21 cellular contexts compared by ENCODE assay signal in genomic region chr22:32853662-32854061, GRCh38. TPM values are rescaled to one million over a fixed set of nuclear protein-coding genes. Genes with fewer than 3 reads are reported as not detected.
DNase-seq lines count a peak whose midpoint lies in the region; ATAC-seq and TF ChIP-seq lines count a peak whose summit lies in the region.
"Had no signal": no experiment of that assay in that cellular context is flagged by ENCODE, and none has a peak within 500 bp of the region (broad histone marks: within the 10 kb centered on the region; RNA-seq: fewer than 3 reads in every experiment).

No MANE protein-coding gene starts in this region.

- TF ChIP-seq CTCF in Loucy (conservative IDR thresholded peaks at IDR 0.05; ENCODE audit: low read length) (no peak), osteoblast (IDR thresholded peaks at IDR 0.05; ENCODE audit: extremely low read depth, low read depth, low read length) (no peak), thoracic aorta (IDR thresholded peaks at IDR 0.05) (no peak), neural progenitor cell (IDR thresholded peaks at IDR 0.05) (no peak)

- H3K9me3 Mint-ChIP-seq in neural progenitor cell, result no peaks in the 10 kb centered on the region
- H3K9me3 Mint-ChIP-seq: HFFc6 had no signal

- no peak for DNase-seq in osteoblast (ENCODE audit: insufficient read length, low spot score, missing footprints)
- no peak for DNase-seq in thoracic aorta (ENCODE audit: low spot score)
- DNase-seq in neural progenitor cell (ENCODE audit: low spot score), result no peak
- DNase-seq in stimulated activated CD4-positive, alpha-beta T cell treated with anti-CD3 and anti-CD28 coated beads, Interleukin-2, amount 100 ng/mL, for 24 hours, result no peak
- no peak for DNase-seq in RKO (ENCODE audit: low spot score)
- DNase-seq: ACHN; AML-193; Caco-2; CD4-positive, CD25-positive, alpha-beta regulatory T cell; DMS153; EL; HFFc6; IMR-90; NCI-H1417 treated with DMSO at 0.1 percent for 48 hours; NCI-H1930; NCI-H69; RPMI8226; SJCRH30 had no signal

- no peak overlapping the region for H3K4me3 Mint-ChIP-seq in neural progenitor cell
- H3K4me3 Mint-ChIP-seq: CD4-positive, CD25-positive, alpha-beta regulatory T cell; HFFc6 had no signal

- no peak overlapping the region for H3K27ac ChIP-seq in BLaER1 treated with 17β-estradiol and CSF1 and Interleukin-3, amounts not matched to agents 10 nM and 100 nM
- H3K27ac ChIP-seq in osteoblast (ENCODE audit: low read depth, low read length), result peak overlapping the region; percentile 31
- H3K27ac ChIP-seq in thoracic aorta, result peak overlapping the region; percentile 81 to 83
- H3K27ac ChIP-seq in neural progenitor cell, result no peak overlapping the region
- H3K27ac ChIP-seq: SJCRH30 had no signal

- H3K4me3 ChIP-seq in BLaER1 treated with 17β-estradiol and CSF1 and Interleukin-3, amounts not matched to agents 10 nM and 100 nM, result no peak overlapping the region
- H3K4me3 ChIP-seq in Loucy (ENCODE audit: low read length, poor library complexity, severe bottlenecking) (no peak overlapping the region), osteoblast (ENCODE audit: insufficient read depth, low read length) (no peak overlapping the region), thoracic aorta (no peak overlapping the region), neural progenitor cell (no peak overlapping the region)
- H3K4me3 ChIP-seq: SJCRH30 had no signal

- H3K9me2 ChIP-seq in Loucy (replicated peaks; ENCODE audit: low read depth, low read length), result no peaks in the 10 kb centered on the region

- H3K9me3 ChIP-seq in BLaER1 treated with 17β-estradiol and CSF1 and Interleukin-3, amounts not matched to agents 10 nM and 100 nM (replicated peaks in 1 of 11), result no peaks in the 10 kb centered on the region
- H3K9me3 ChIP-seq in Loucy (ENCODE audit: insufficient read depth, low read depth, low read length) (peaks cover 3% of the 10 kb centered on the region; the same call in 1 of the 2 replicates), osteoblast (ENCODE audit: low read depth, low read length) (no peaks in the 10 kb centered on the region), thoracic aorta (no peaks in the 10 kb centered on the region), neural progenitor cell (ENCODE audit: low read depth) (no peaks in the 10 kb centered on the region)
- H3K9me3 ChIP-seq: Caco-2, SJCRH30 had no signal

- H4K20me1 ChIP-seq in BLaER1 treated with 17β-estradiol and CSF1 and Interleukin-3, amounts not matched to agents 10 nM and 100 nM, result peaks cover 0 to 7% (median 0%) of the 10 kb centered on the region in 11 experiments; a peak in 1 of 22 replicates
- H4K20me1 ChIP-seq in Loucy (ENCODE audit: insufficient read depth, low read length, poor library complexity, severe bottlenecking), result no peaks in the 10 kb centered on the region
- H4K20me1 ChIP-seq in osteoblast (ENCODE audit: insufficient read depth, low read length), result peaks cover 94% of the 10 kb centered on the region
- H4K20me1 ChIP-seq in neural progenitor cell (ENCODE audit: low read depth), result no peaks in the 10 kb centered on the region

- no peak overlapping the region for H3K27ac Mint-ChIP-seq in neural progenitor cell
- H3K27ac Mint-ChIP-seq: HFFc6 had no signal

- H3K27me3 Mint-ChIP-seq in neural progenitor cell (ENCODE audit: insufficient read depth, low read depth), result peaks cover 2% of the 10 kb centered on the region
- H3K27me3 Mint-ChIP-seq: CD4-positive, CD25-positive, alpha-beta regulatory T cell had no signal

- H3K79me2 ChIP-seq in Loucy (ENCODE audit: insufficient read depth, low read length) (no peaks in the 10 kb centered on the region), osteoblast (ENCODE audit: insufficient read depth, low read length) (peaks cover 43% of the 10 kb centered on the region), neural progenitor cell (ENCODE audit: low read depth) (no peaks in the 10 kb centered on the region)

- H3K27me3 ChIP-seq in BLaER1 treated with 17β-estradiol and CSF1 and Interleukin-3, amounts not matched to agents 10 nM and 100 nM, result no peaks in the 10 kb centered on the region
- no peaks in the 10 kb centered on the region for H3K27me3 ChIP-seq in Loucy (ENCODE audit: insufficient read depth, low read length, poor library complexity, severe bottlenecking)
- H3K27me3 ChIP-seq in osteoblast (ENCODE audit: insufficient read depth, low read length), result no peaks in the 10 kb centered on the region
- no peaks in the 10 kb centered on the region for H3K27me3 ChIP-seq in thoracic aorta (replicated peaks; ENCODE audit: insufficient read depth)
- H3K27me3 ChIP-seq in neural progenitor cell, result no peaks in the 10 kb centered on the region
- H3K27me3 ChIP-seq: SJCRH30 had no signal

- H2AFZ ChIP-seq in Loucy (ENCODE audit: low read length) (no peak overlapping the region), osteoblast (ENCODE audit: low read length) (no peak overlapping the region), neural progenitor cell (replicated peaks) (no peak overlapping the region)

- no peaks in the 10 kb centered on the region for H3K36me3 ChIP-seq in BLaER1 treated with 17β-estradiol and CSF1 and Interleukin-3, amounts not matched to agents 10 nM and 100 nM
- H3K36me3 ChIP-seq in Loucy (ENCODE audit: insufficient read depth, low read length), result no peaks in the 10 kb centered on the region
- H3K36me3 ChIP-seq in osteoblast (ENCODE audit: insufficient read depth, low read length), result peaks cover 99% of the 10 kb centered on the region
- H3K36me3 ChIP-seq in thoracic aorta, result peaks cover 19% of the 10 kb centered on the region
- no peaks in the 10 kb centered on the region for H3K36me3 ChIP-seq in neural progenitor cell

- no peak for ATAC-seq in thoracic aorta (ENCODE audit: insufficient number of reproducible peaks, low FRiP score, low read depth)

- no peak overlapping the region for H3K9ac ChIP-seq in BLaER1 treated with 17β-estradiol and CSF1 and Interleukin-3, amounts not matched to agents 10 nM and 100 nM
- H3K9ac ChIP-seq in Loucy (ENCODE audit: low read depth, low read length, poor library complexity, severe bottlenecking) (no peak overlapping the region), neural progenitor cell (no peak overlapping the region)

- H3F3A ChIP-seq in Loucy (ENCODE audit: low read depth) (no peaks in the 10 kb centered on the region), neural progenitor cell (ENCODE audit: low read depth) (no peaks in the 10 kb centered on the region)

- H3K4me1 ChIP-seq in BLaER1 treated with 17β-estradiol and CSF1 and Interleukin-3, amounts not matched to agents 10 nM and 100 nM, result peaks cover 7 to 52% (median 32%) of the 10 kb centered on the region in 10 experiments; a peak in 19 of 20 replicates
- H3K4me1 ChIP-seq in Loucy (ENCODE audit: insufficient read depth, low read length, poor library complexity, severe bottlenecking), result no peaks in the 10 kb centered on the region
- H3K4me1 ChIP-seq in osteoblast (ENCODE audit: insufficient read depth, low read length), result no peaks in the 10 kb centered on the region
- peaks cover 37 to 66% of the 10 kb centered on the region in 2 donors for H3K4me1 ChIP-seq in thoracic aorta (ENCODE audit: control insufficient read depth in 1 of 2, low read depth in 2 of 2)
- no peaks in the 10 kb centered on the region for H3K4me1 ChIP-seq in neural progenitor cell
- H3K4me1 ChIP-seq: Caco-2, SJCRH30 had no signal

- H3K36me3 Mint-ChIP-seq in neural progenitor cell, result no peaks in the 10 kb centered on the region
- H3K36me3 Mint-ChIP-seq: CD4-positive, CD25-positive, alpha-beta regulatory T cell had no signal

- peaks cover 6% of the 10 kb centered on the region for H3K4me1 Mint-ChIP-seq in neural progenitor cell
- H3K4me1 Mint-ChIP-seq: CD4-positive, CD25-positive, alpha-beta regulatory T cell had no signal

- H3K4me2 ChIP-seq in BLaER1 treated with 17β-estradiol and CSF1 and Interleukin-3, amounts not matched to agents 10 nM and 100 nM, result peak overlapping the region in 9 of 11 experiments; percentile 6 to 87 (median 74); a peak in 17 of 22 replicates
- H3K4me2 ChIP-seq in Loucy (ENCODE audit: low read depth, low read length, poor library complexity, severe bottlenecking) (peak overlapping the region; percentile 35), osteoblast (ENCODE audit: insufficient read depth, low read length) (no peak overlapping the region), neural progenitor cell (no peak overlapping the region)

RNA-seq across cellular contexts. Expression of gene TIMP3, which starts 52.2 kb away (rescaled TPM):
- total RNA-seq in osteoblast (1,020 and 1,293 TPM in 2 replicates), thoracic aorta (100 to 1,000 TPM; 471 to 756 TPM), neural progenitor cell (ENCODE audit: low replicate concordance) (6.3 and 6.9 TPM in 2 replicates)
- total RNA-seq: HT-29 had no signal

Comparison
In these comparisons a context has a peak if more than half of its experiments do, and no peak if none do; other contexts are left out.
1. H3K27ac ChIP-seq: peak in osteoblast (single experiment) and thoracic aorta (2 of 2); none in BLaER1 treated with 17β-estradiol and CSF1 and Interleukin-3, amounts not matched to agents 10 nM and 100 nM (0 of 11) and neural progenitor cell (single experiment).
2. H3K4me2 ChIP-seq: peak in BLaER1 treated with 17β-estradiol and CSF1 and Interleukin-3, amounts not matched to agents 10 nM and 100 nM (9 of 11) and Loucy (single experiment); none in osteoblast (single experiment) and neural progenitor cell (single experiment).
3. RNA of gene TIMP3, which starts 52.2 kb away (total RNA-seq): 1,020 to 1,293 TPM in osteoblast and 471 to 756 TPM in thoracic aorta; 6.3 to 6.9 TPM in neural progenitor cell; every median in the first group is over 10 times any median in the second.